In the genomic region with DNA sequence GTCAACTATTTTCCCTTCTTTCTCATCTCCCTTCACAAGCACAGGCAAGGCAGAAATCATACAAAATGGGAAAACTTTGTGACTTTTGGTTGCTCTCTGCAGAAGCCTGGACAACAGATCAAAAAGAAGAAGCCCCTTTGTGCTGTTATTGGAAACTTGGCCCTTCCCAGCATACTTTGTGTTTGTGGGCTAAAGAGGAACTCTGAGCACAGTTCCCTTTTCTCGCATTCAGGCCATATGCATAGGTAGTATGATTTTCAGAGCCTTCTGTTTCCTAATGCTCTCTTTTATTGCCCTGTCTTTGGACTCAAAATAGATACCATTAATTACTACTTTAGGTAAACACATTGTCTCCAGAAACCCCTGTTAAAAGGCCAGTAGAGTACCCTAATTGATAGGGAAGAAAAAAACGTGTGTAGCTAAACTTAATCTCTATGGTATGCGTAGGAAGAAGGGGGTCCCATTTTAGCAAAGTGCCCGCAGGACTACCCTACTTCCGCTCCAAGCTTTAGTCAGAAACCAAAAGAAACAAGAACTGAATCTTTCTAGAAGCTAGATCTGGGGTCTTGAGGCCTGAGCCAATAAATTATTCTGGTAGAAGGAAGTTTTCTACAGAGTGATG, we compare ENCODE assay signal across 14 cellular contexts. TPM values are rescaled to one million over a fixed set of nuclear protein-coding genes. Genes with fewer than 3 reads are reported as not detected.
DNase-seq lines count a peak whose midpoint lies in the region; ATAC-seq and TF ChIP-seq lines count a peak whose summit lies in the region.
"Had no signal": no experiment of that assay in that cellular context is flagged by ENCODE, and none has a peak within 500 bp of the region (broad histone marks: within the 10 kb centered on the region; RNA-seq: fewer than 3 reads in every experiment).

No MANE protein-coding gene starts in this region.

- H3K27ac Mint-ChIP-seq in T-cell (peak overlapping the region; percentile 36 to 79), neural progenitor cell (no peak overlapping the region)
- H3K27ac Mint-ChIP-seq in natural killer cell treated with Interleukin-12 subunit alpha and Interleukin-12 subunit beta and Interleukin-15 and Interleukin-18, amount 100 ng/mL, for 72 hours, result peak overlapping the region; percentile 91 to 94
- H3K27ac Mint-ChIP-seq: nephron progenitor cell had no signal

- H3K9me3 ChIP-seq in neural progenitor cell (ENCODE audit: low read depth), result peaks cover 5% of the 10 kb centered on the region
- H3K9me3 ChIP-seq: transverse colon had no signal

- intact Hi-C loops in posterior vena cava (cut with DNase I), result no loop called here

- no peak overlapping the region for H3K4me2 ChIP-seq in neural progenitor cell

- CTCF ChIA-PET in T-cell (lab: Charles Lee), result no interaction called here

- no peak overlapping the region for H2AFZ ChIP-seq in neural progenitor cell (replicated peaks)

- no peak overlapping the region for H3K9ac ChIP-seq in neural progenitor cell

- H3K27me3 Mint-ChIP-seq in T-cell (no peaks in the 10 kb centered on the region), neural progenitor cell (ENCODE audit: insufficient read depth, low read depth) (peaks cover 2% of the 10 kb centered on the region)
- no peaks in the 10 kb centered on the region for H3K27me3 Mint-ChIP-seq in natural killer cell treated with Interleukin-12 subunit alpha and Interleukin-12 subunit beta and Interleukin-15 and Interleukin-18, amount 100 ng/mL, for 72 hours

- H3K27me3 ChIP-seq in neural progenitor cell, result no peaks in the 10 kb centered on the region
- H3K27me3 ChIP-seq: transverse colon had no signal

- no peaks in the 10 kb centered on the region for H3F3A ChIP-seq in neural progenitor cell (ENCODE audit: low read depth)

- H3K79me2 ChIP-seq in neural progenitor cell (ENCODE audit: low read depth), result no peaks in the 10 kb centered on the region

- H4K20me1 ChIP-seq in neural progenitor cell (ENCODE audit: low read depth), result no peaks in the 10 kb centered on the region

- H3K4me1 ChIP-seq in neural progenitor cell, result no peaks in the 10 kb centered on the region
- H3K4me1 ChIP-seq: transverse colon had no signal

- H3K36me3 ChIP-seq in neural progenitor cell, result no peaks in the 10 kb centered on the region
- H3K36me3 ChIP-seq: transverse colon had no signal

- ATAC-seq in GM18909 (IDR thresholded peaks at IDR 0.05; ENCODE audit: poor library complexity, unreplicated experiment) (peak; percentile 35), HG03103 (IDR thresholded peaks at IDR 0.05; ENCODE audit: low read depth, unreplicated experiment) (peak; percentile 33), T-cell (replicated peaks in 1 of 4) (no peak), HG02588 (IDR thresholded peaks at IDR 0.05; ENCODE audit: unreplicated experiment) (no peak)
- ATAC-seq in natural killer cell treated with Interleukin-12 subunit alpha and Interleukin-12 subunit beta and Interleukin-15 and Interleukin-18, amount 100 ng/mL, for 72 hours, result no peak

- H3K4me3 Mint-ChIP-seq in T-cell (peak overlapping the region in 1 of 3 donors; percentile 29), neural progenitor cell (no peak overlapping the region)
- peak overlapping the region; percentile 79 for H3K4me3 Mint-ChIP-seq in natural killer cell treated with Interleukin-12 subunit alpha and Interleukin-12 subunit beta and Interleukin-15 and Interleukin-18, amount 100 ng/mL, for 72 hours
- H3K4me3 Mint-ChIP-seq: nephron progenitor cell had no signal

- H3K4me1 Mint-ChIP-seq in T-cell, result peaks cover 63 to 80% (median 68%) of the 10 kb centered on the region in 3 donors
- peaks cover 64 to 65% of the 10 kb centered on the region in 2 donors for H3K4me1 Mint-ChIP-seq in natural killer cell treated with Interleukin-12 subunit alpha and Interleukin-12 subunit beta and Interleukin-15 and Interleukin-18, amount 100 ng/mL, for 72 hours (ENCODE audit: low read depth in 2 of 2)
- no peaks in the 10 kb centered on the region for H3K4me1 Mint-ChIP-seq in neural progenitor cell
- H3K4me1 Mint-ChIP-seq: nephron progenitor cell had no signal

- H3K9me3 Mint-ChIP-seq in T-cell, result no peaks in the 10 kb centered on the region
- peaks cover 3% of the 10 kb centered on the region for H3K9me3 Mint-ChIP-seq in natural killer cell treated with Interleukin-12 subunit alpha and Interleukin-12 subunit beta and Interleukin-15 and Interleukin-18, amount 100 ng/mL, for 72 hours
- no peaks in the 10 kb centered on the region for H3K9me3 Mint-ChIP-seq in neural progenitor cell
- H3K9me3 Mint-ChIP-seq: activated T-helper 2 cell treated with anti-CD3 and anti-CD28 coated beads, Interferon-gamma antibody, Interleukin-2, Interleukin-4, amounts not matched to agents 10 μg/mL and 5 μg/mL and 100 μg/mL, durations not matched to agents 14 hours and 24 hours and 36 hours had no signal

- H3K36me3 Mint-ChIP-seq in T-cell (no peaks in the 10 kb centered on the region), neural progenitor cell (no peaks in the 10 kb centered on the region)
- H3K36me3 Mint-ChIP-seq in natural killer cell treated with Interleukin-12 subunit alpha and Interleukin-12 subunit beta and Interleukin-15 and Interleukin-18, amount 100 ng/mL, for 72 hours, result peaks cover 7% of the 10 kb centered on the region

- POLR2A ChIA-PET in T-cell (lab: Charles Lee), result no interaction called here

- DNase-seq in T-cell, result no peak
- DNase-seq in natural killer cell treated with Interleukin-12 subunit alpha and Interleukin-12 subunit beta and Interleukin-15 and Interleukin-18, amount 100 ng/mL, for 72 hours (ENCODE audit: low spot score), result no peak
- no peak for DNase-seq in AG08396 (ENCODE audit: low spot score)
- DNase-seq in neural progenitor cell (ENCODE audit: low spot score), result no peak
- no peak for DNase-seq in posterior vena cava (ENCODE audit: low spot score)
- DNase-seq: NCI-H1436 treated with DMSO at 0.1 percent for 48 hours; nephron progenitor cell; stimulated activated CD4-positive, alpha-beta T cell treated with anti-CD3 and anti-CD28 coated beads, Interleukin-4, amount 100 ng/mL, for 1 hour; SW 1271; transverse colon had no signal

- no peak for TF ChIP-seq CTCF in neural progenitor cell (IDR thresholded peaks at IDR 0.05)

- no peak overlapping the region for H3K4me3 ChIP-seq in neural progenitor cell
- H3K4me3 ChIP-seq: transverse colon had no signal

- H3K27ac ChIP-seq in neural progenitor cell, result no peak overlapping the region

RNA-seq across cellular contexts. Expression of gene VSIG4, which starts 26.6 kb away (rescaled TPM):
- total RNA-seq in T-cell (under 1 TPM in 4 of 5 donors, not detected in 1; 0.18 to 0.54 (median 0.45) TPM), neural progenitor cell (ENCODE audit: low replicate concordance) (not detected in 2 replicates), posterior vena cava (100 to 1,000 TPM in 1 of 2 donors, 10 to 100 TPM in 1; 72.8 to 259 TPM)
- not detected for total RNA-seq in natural killer cell treated with Interleukin-12 subunit alpha and Interleukin-12 subunit beta and Interleukin-15 and Interleukin-18, amount 100 ng/mL, for 72 hours
- total RNA-seq: activated T-helper 2 cell treated with anti-CD3 and anti-CD28 coated beads, Interferon-gamma antibody, Interleukin-2, Interleukin-4, amounts not matched to agents 10 μg/mL and 5 μg/mL and 100 μg/mL, durations not matched to agents 14 hours and 24 hours and 36 hours had no signal

Comparison
In these comparisons a context has a peak if more than half of its experiments do, and no peak if none do; other contexts are left out.
1. ATAC-seq: peak in GM18909 (single experiment) and HG03103 (single experiment); none in T-cell (0 of 4), natural killer cell treated with Interleukin-12 subunit alpha and Interleukin-12 subunit beta and Interleukin-15 and Interleukin-18, amount 100 ng/mL, for 72 hours (0 of 2) and HG02588 (single experiment).
2. RNA of gene VSIG4, which starts 26.6 kb away (total RNA-seq): 72.8 to 259 TPM in posterior vena cava; 0.18 to 0.54 TPM in T-cell, not detected in natural killer cell treated with Interleukin-12 subunit alpha and Interleukin-12 subunit beta and Interleukin-15 and Interleukin-18, amount 100 ng/mL, for 72 hours and not detected in neural progenitor cell; every median in the first group is over 10 times any median in the second.